Comparison of ENCODE assay signal across 17 cellular contexts in genomic region chr12:6527711-6528110, GRCh38. TPM values are rescaled to one million over a fixed set of nuclear protein-coding genes. Genes with fewer than 3 reads are reported as not detected.
DNase-seq lines count a peak whose midpoint lies in the region; ATAC-seq, FAIRE-seq and TF ChIP-seq lines count a peak whose summit lies in the region.
"Had no signal": no experiment of that assay in that cellular context is flagged by ENCODE, and none has a peak within 500 bp of the region (broad histone marks: within the 10 kb centered on the region; RNA-seq: fewer than 3 reads in every experiment).

No MANE protein-coding gene starts in this region.

- TF ChIP-seq EP300 in HepG2 (IDR thresholded peaks at IDR 0.05; ENCODE audit: low read depth in 2 of 2, low read length in 2 of 2) (no peak), HepG2 (CRISPR knock-in tag; IDR thresholded peaks at IDR 0.05; ENCODE audit: borderline replicate concordance) (no peak)

- H3K27me3 ChIP-seq in HepG2 (ENCODE audit: control insufficient read depth in 1 of 2, insufficient read depth in 2 of 2, low read length in 2 of 2) (no peaks in the 10 kb centered on the region), right lobe of liver (no peaks in the 10 kb centered on the region), RWPE2 (ENCODE audit: insufficient read depth, poor library complexity, severe bottlenecking) (no peaks in the 10 kb centered on the region), HAP-1 (ENCODE audit: low read depth) (no peaks in the 10 kb centered on the region)
- H3K27me3 ChIP-seq: BE2C had no signal

- H3K36me3 Mint-ChIP-seq in stimulated activated effector memory CD8-positive, alpha-beta T cell treated with anti-CD3 and anti-CD28 coated beads, Interleukin-12 subunit alpha, Interleukin-12 subunit beta, amount 100 ng/mL, for 72 hours = peaks cover 100% of the 10 kb centered on the region

- CTCF ChIA-PET in HepG2 (lab: Yijun Ruan, JAX; ENCODE audit: low intra/inter-chr PET ratio, low total read pairs) = no interaction called here

- H3K9me3 ChIP-seq in HepG2 (ENCODE audit: low read length) (no peaks in the 10 kb centered on the region), right lobe of liver (no peaks in the 10 kb centered on the region), RWPE2 (ENCODE audit: severe bottlenecking) (no peaks in the 10 kb centered on the region), HAP-1 (no peaks in the 10 kb centered on the region)
- H3K9me3 ChIP-seq: BE2C had no signal

- H3K4me3 ChIP-seq in HepG2 (replicated peaks in 1 of 3; ENCODE audit: insufficient read depth in 1 of 3, low read depth in 2 of 3, low read length in 3 of 3) (no peak overlapping the region), right lobe of liver (no peak overlapping the region), RWPE2 (ENCODE audit: severe bottlenecking) (no peak overlapping the region), HAP-1 (no peak overlapping the region)

- H3K4me3 Mint-ChIP-seq in stimulated activated effector memory CD8-positive, alpha-beta T cell treated with anti-CD3 and anti-CD28 coated beads, Interleukin-12 subunit alpha, Interleukin-12 subunit beta, amount 100 ng/mL, for 72 hours = no peak overlapping the region
- H3K4me3 Mint-ChIP-seq: CD4-positive, alpha-beta memory T cell; IgD-negative memory B cell had no signal

- H3K4me2 ChIP-seq in HepG2 (ENCODE audit: low read depth, low read length) = no peak overlapping the region

- intact Hi-C loops in HepG2 (cut with micrococcal nuclease; ENCODE audit: unreplicated experiment) (no loop called here), right lobe of liver (cut with DNase I) (no loop called here)

- H3K36me3 ChIP-seq in HepG2 (replicated peaks in 1 of 2; ENCODE audit: control insufficient read depth in 1 of 2, insufficient read depth in 2 of 2, low read length in 2 of 2) (peaks cover 48 to 83% of the 10 kb centered on the region in 2 experiments), right lobe of liver (peaks cover 0 to 76% (median 18%) of the 10 kb centered on the region in 4 donors), RWPE2 (ENCODE audit: low read depth) (peaks cover 91% of the 10 kb centered on the region), HAP-1 (replicated peaks) (peaks cover 98% of the 10 kb centered on the region)

- TF ChIP-seq POLR2A in HepG2 (IDR thresholded peaks at IDR 0.05; ENCODE audit: insufficient read depth in 1 of 2, low read depth in 2 of 2, low read length in 2 of 2) (no peak), right lobe of liver (IDR thresholded peaks at IDR 0.05) (no peak)

- H3K9me3 Mint-ChIP-seq in stimulated activated effector memory CD8-positive, alpha-beta T cell treated with anti-CD3 and anti-CD28 coated beads, Interleukin-12 subunit alpha, Interleukin-12 subunit beta, amount 100 ng/mL, for 72 hours = no peaks in the 10 kb centered on the region
- H3K9me3 Mint-ChIP-seq: IgD-negative memory B cell had no signal

- TF ChIP-seq CTCF in HepG2 (CRISPR knock-in tag; IDR thresholded peaks at IDR 0.05) (no peak), right lobe of liver (IDR thresholded peaks at IDR 0.05) (no peak), RWPE2 (IDR thresholded peaks at IDR 0.05; ENCODE audit: poor library complexity, severe bottlenecking) (no peak)

- WGBS in HepG2 (ENCODE audit: low lambda C conversion rate) = 99% methylated on average over 4 of the region's 4 CpGs
- 100% methylated on average over 4 of the region's 4 CpGs for WGBS in right lobe of liver (ENCODE audit: insufficient coverage, low coverage, low lambda C conversion rate, missing lambda C conversion rate)

- DNase-seq in HepG2 (ENCODE audit: low spot score) = no peak
- DNase-seq in right lobe of liver = no peak
- DNase-seq in RWPE2 (ENCODE audit: low spot score) = no peak
- DNase-seq in stimulated activated effector memory CD8-positive, alpha-beta T cell treated with anti-CD3 and anti-CD28 coated beads, Interleukin-12 subunit alpha, Interleukin-12 subunit beta, amount 100 ng/mL, for 72 hours (ENCODE audit: low spot score in 2 of 2) = no peak
- DNase-seq in stimulated activated CD8-positive, alpha-beta memory T cell treated with anti-CD3 and anti-CD28 coated beads, Interleukin-4, amount 100 ng/mL, for 48 hours = no peak
- no peak for DNase-seq in HAP-1 (ENCODE audit: low spot score in 2 of 2)
- DNase-seq: BE2C; CD4-positive, alpha-beta memory T cell; COR-L47; DMS53; GF-D8 had no signal

- H3K27ac ChIP-seq in HepG2 (ENCODE audit: extremely low read length, insufficient read depth, low read length) = no peak overlapping the region
- H3K27ac ChIP-seq in right lobe of liver = no peak overlapping the region
- peak overlapping the region; percentile 98 for H3K27ac ChIP-seq in RWPE2 (ENCODE audit: poor library complexity, severe bottlenecking)
- H3K27ac ChIP-seq: C4-2B had no signal

- no peak for TF ChIP-seq RAD21 in HepG2 (CRISPR knock-in tag; IDR thresholded peaks at IDR 0.05)

- H4K20me1 ChIP-seq in HepG2 (ENCODE audit: insufficient read depth, low read length) = no peaks in the 10 kb centered on the region

- no peak for FAIRE-seq in HepG2 (lab: Jason Lieb, UNC)
- FAIRE-seq: A204.1, GM19239 had no signal

- H3K4me1 ChIP-seq in HepG2 (ENCODE audit: insufficient read depth, low read length) (peaks cover 26% of the 10 kb centered on the region), right lobe of liver (peaks cover 0 to 15% (median 8%) of the 10 kb centered on the region in 4 donors), RWPE2 (ENCODE audit: insufficient read depth, poor library complexity, severe bottlenecking) (peaks cover 11% of the 10 kb centered on the region), HAP-1 (peaks cover 12% of the 10 kb centered on the region)
- H3K4me1 ChIP-seq: BE2C had no signal

- no peak overlapping the region for H2AFZ ChIP-seq in HepG2 (ENCODE audit: low read length)

- H3K9ac ChIP-seq in HepG2 (ENCODE audit: insufficient read depth, low read depth, low read length) = no peak overlapping the region

- no TSS peak for BruUV-seq in HepG2 (replicated peaks; lab: Mats Ljungman, UMichigan)

- in situ Hi-C loops in HepG2 (cut with HindIII; ENCODE audit: extremely low pct_ligation_motif_present, low pct_unique_long_range_greater_than_20kb) = no loop called here
- in situ Hi-C loops in HAP-1 (cut with MboI; ENCODE audit: low sequenced_read_pairs) = no loop called here

- ATAC-seq in HepG2 (no peak), right lobe of liver (no peak), RWPE2 (ENCODE audit: low read depth) (no peak), HG03378 (IDR thresholded peaks at IDR 0.05; ENCODE audit: unreplicated experiment) (no peak)
- no peak for ATAC-seq in stimulated activated effector memory CD8-positive, alpha-beta T cell treated with anti-CD3 and anti-CD28 coated beads, Interleukin-12 subunit alpha, Interleukin-12 subunit beta, amount 100 ng/mL, for 72 hours
- ATAC-seq: HCT116 had no signal

- H3K27ac Mint-ChIP-seq in stimulated activated effector memory CD8-positive, alpha-beta T cell treated with anti-CD3 and anti-CD28 coated beads, Interleukin-12 subunit alpha, Interleukin-12 subunit beta, amount 100 ng/mL, for 72 hours = peak overlapping the region; percentile 27
- H3K27ac Mint-ChIP-seq: IgD-negative memory B cell had no signal

- POLR2A ChIA-PET in HepG2 (lab: Yijun Ruan, JAX) = no interaction called here

- peaks cover 20% of the 10 kb centered on the region for H3K4me1 Mint-ChIP-seq in stimulated activated effector memory CD8-positive, alpha-beta T cell treated with anti-CD3 and anti-CD28 coated beads, Interleukin-12 subunit alpha, Interleukin-12 subunit beta, amount 100 ng/mL, for 72 hours

- peaks cover 3% of the 10 kb centered on the region for H3K79me2 ChIP-seq in HepG2 (ENCODE audit: insufficient read depth, low read length)

RNA-seq across cellular contexts. Expression of gene GAPDH, which starts 6.6 kb away (rescaled TPM):
- total RNA-seq in HepG2 (2016; rRNA removed; fragmentation: Illumina TruSeq; extraction: Trizol) = 3,038 and 4,052 TPM in 2 replicates
- 4,250 and 4,349 TPM in 2 replicates for total RNA-seq in HepG2 (2016; cell fraction: cytosol; rRNA removed; fragmentation: Illumina TruSeq; extraction: Trizol; ENCODE audit: low read depth)
- total RNA-seq in HepG2 (2016; cell fraction: insoluble cytoplasmic fraction; rRNA removed; fragmentation: Illumina TruSeq; extraction: Trizol) = 3,016 and 4,088 TPM in 2 replicates
- 3,384 and 3,615 TPM in 2 replicates for total RNA-seq in HepG2 (2016; cell fraction: membrane; rRNA removed; fragmentation: Illumina TruSeq; extraction: Trizol)
- total RNA-seq in HepG2 (2016; cell fraction: nucleus; rRNA removed; fragmentation: Illumina TruSeq; extraction: Trizol) = 1,080 and 1,144 TPM in 2 replicates
- polyA plus RNA-seq in HepG2 (2011; rRNA removed) = 12,395 and 12,722 TPM in 2 replicates
- 13,143 and 20,886 TPM in 2 replicates for polyA plus RNA-seq in HepG2 (2011; cell fraction: cytosol; rRNA removed)
- polyA plus RNA-seq in HepG2 (2011; cell fraction: nucleus; rRNA removed) = 4,563 and 5,385 TPM in 2 replicates
- polyA plus RNA-seq in HepG2 (2012) = 4,491 and 5,608 TPM in 2 replicates
- 5,853 and 5,973 TPM in 2 replicates for polyA plus RNA-seq in HepG2 (2016; cell fraction: cytosol; fragmentation: Illumina TruSeq; extraction: Trizol; ENCODE audit: low read depth)
- 5,263 and 5,331 TPM in 2 replicates for polyA plus RNA-seq in HepG2 (2016; cell fraction: insoluble cytoplasmic fraction; fragmentation: Illumina TruSeq; extraction: Trizol; ENCODE audit: low read depth)
- 4,187 and 4,205 TPM in 2 replicates for polyA plus RNA-seq in HepG2 (2016; cell fraction: membrane; fragmentation: Illumina TruSeq; extraction: Trizol; ENCODE audit: low read depth)
- 2,003 and 2,068 TPM in 2 replicates for polyA plus RNA-seq in HepG2 (2016; cell fraction: nucleus; fragmentation: Illumina TruSeq; extraction: Trizol; ENCODE audit: insufficient read depth, low read depth)
- polyA minus RNA-seq in HepG2 (2011; rRNA and poly(A)+ RNA removed; ENCODE audit: low replicate concordance) = 14,131 and 14,841 TPM in 2 replicates
- polyA minus RNA-seq in HepG2 (2011; cell fraction: cytosol; rRNA and poly(A)+ RNA removed) = 5,645 and 5,680 TPM in 2 replicates
- 1,044 and 1,523 TPM in 2 replicates for polyA minus RNA-seq in HepG2 (2011; cell fraction: nucleus; rRNA and poly(A)+ RNA removed)
- 1,000 to 10,000 TPM in 4 of 6 experiments, 100 to 1,000 TPM in 2; 788 to 3,247 (median 1,580) TPM for total RNA-seq in right lobe of liver

RNA-seq across cellular contexts. Expression of gene IFFO1, which starts 28.1 kb away (rescaled TPM):
- total RNA-seq in HepG2 (2016; rRNA removed; fragmentation: Illumina TruSeq; extraction: Trizol) (7.0 and 12.8 TPM in 2 replicates), right lobe of liver (1 to 10 TPM; 5.5 to 9.3 (median 7.4) TPM)
- total RNA-seq in HepG2 (2016; cell fraction: cytosol; rRNA removed; fragmentation: Illumina TruSeq; extraction: Trizol; ENCODE audit: low read depth) = 2.3 and 2.6 TPM in 2 replicates
- 6.1 and 12.5 TPM in 2 replicates for total RNA-seq in HepG2 (2016; cell fraction: insoluble cytoplasmic fraction; rRNA removed; fragmentation: Illumina TruSeq; extraction: Trizol)
- 4.1 and 5.9 TPM in 2 replicates for total RNA-seq in HepG2 (2016; cell fraction: membrane; rRNA removed; fragmentation: Illumina TruSeq; extraction: Trizol)
- 13.7 and 16.1 TPM in 2 replicates for total RNA-seq in HepG2 (2016; cell fraction: nucleus; rRNA removed; fragmentation: Illumina TruSeq; extraction: Trizol)
- 14.6 and 18.3 TPM in 2 replicates for polyA plus RNA-seq in HepG2 (2011; rRNA removed)
- 7.8 and 9.6 TPM in 2 replicates for polyA plus RNA-seq in HepG2 (2011; cell fraction: cytosol; rRNA removed)
- 132 TPM in 2 replicates for polyA plus RNA-seq in HepG2 (2011; cell fraction: nucleus; rRNA removed)
- polyA plus RNA-seq in HepG2 (2012) = 8.0 and 11.7 TPM in 2 replicates
- polyA plus RNA-seq in HepG2 (2016; cell fraction: cytosol; fragmentation: Illumina TruSeq; extraction: Trizol; ENCODE audit: low read depth) = 1.9 TPM in 2 replicates
- 6.6 and 8.2 TPM in 2 replicates for polyA plus RNA-seq in HepG2 (2016; cell fraction: insoluble cytoplasmic fraction; fragmentation: Illumina TruSeq; extraction: Trizol; ENCODE audit: low read depth)
- polyA plus RNA-seq in HepG2 (2016; cell fraction: membrane; fragmentation: Illumina TruSeq; extraction: Trizol; ENCODE audit: low read depth) = 3.2 and 3.5 TPM in 2 replicates
- 54.2 and 55.8 TPM in 2 replicates for polyA plus RNA-seq in HepG2 (2016; cell fraction: nucleus; fragmentation: Illumina TruSeq; extraction: Trizol; ENCODE audit: insufficient read depth, low read depth)
- 0.61 and 11.8 TPM in 2 replicates for polyA minus RNA-seq in HepG2 (2011; rRNA and poly(A)+ RNA removed; ENCODE audit: low replicate concordance)
- polyA minus RNA-seq in HepG2 (2011; cell fraction: cytosol; rRNA and poly(A)+ RNA removed) = 2.9 and 3.4 TPM in 2 replicates
- polyA minus RNA-seq in HepG2 (2011; cell fraction: nucleus; rRNA and poly(A)+ RNA removed) = 12.5 and 14.4 TPM in 2 replicates

RNA-seq across cellular contexts. Expression of gene NCAPD2, which starts 33.8 kb away (rescaled TPM):
- total RNA-seq in HepG2 (2016; rRNA removed; fragmentation: Illumina TruSeq; extraction: Trizol) (65.6 and 100 TPM in 2 replicates), right lobe of liver (10 to 100 TPM in 2 of 6 experiments, 1 to 10 TPM in 4; 6.2 to 40.9 (median 8.4) TPM)
- 7.2 and 7.6 TPM in 2 replicates for total RNA-seq in HepG2 (2016; cell fraction: cytosol; rRNA removed; fragmentation: Illumina TruSeq; extraction: Trizol; ENCODE audit: low read depth)
- 68.5 and 86.5 TPM in 2 replicates for total RNA-seq in HepG2 (2016; cell fraction: insoluble cytoplasmic fraction; rRNA removed; fragmentation: Illumina TruSeq; extraction: Trizol)
- total RNA-seq in HepG2 (2016; cell fraction: membrane; rRNA removed; fragmentation: Illumina TruSeq; extraction: Trizol) = 25.1 and 25.2 TPM in 2 replicates
- total RNA-seq in HepG2 (2016; cell fraction: nucleus; rRNA removed; fragmentation: Illumina TruSeq; extraction: Trizol) = 57.8 and 60.8 TPM in 2 replicates
- polyA plus RNA-seq in HepG2 (2011; rRNA removed) = 42.8 and 51.1 TPM in 2 replicates
- polyA plus RNA-seq in HepG2 (2011; cell fraction: cytosol; rRNA removed) = 32.2 and 41.0 TPM in 2 replicates
- polyA plus RNA-seq in HepG2 (2011; cell fraction: nucleus; rRNA removed) = 46.7 and 50.4 TPM in 2 replicates
- 31.0 and 53.6 TPM in 2 replicates for polyA plus RNA-seq in HepG2 (2012)
- polyA plus RNA-seq in HepG2 (2016; cell fraction: cytosol; fragmentation: Illumina TruSeq; extraction: Trizol; ENCODE audit: low read depth) = 3.4 and 4.5 TPM in 2 replicates
- polyA plus RNA-seq in HepG2 (2016; cell fraction: insoluble cytoplasmic fraction; fragmentation: Illumina TruSeq; extraction: Trizol; ENCODE audit: low read depth) = 56.7 and 71.7 TPM in 2 replicates
- polyA plus RNA-seq in HepG2 (2016; cell fraction: membrane; fragmentation: Illumina TruSeq; extraction: Trizol; ENCODE audit: low read depth) = 12.3 and 13.7 TPM in 2 replicates
- 73.7 and 78.3 TPM in 2 replicates for polyA plus RNA-seq in HepG2 (2016; cell fraction: nucleus; fragmentation: Illumina TruSeq; extraction: Trizol; ENCODE audit: insufficient read depth, low read depth)
- polyA minus RNA-seq in HepG2 (2011; rRNA and poly(A)+ RNA removed; ENCODE audit: low replicate concordance) = 92.8 and 252 TPM in 2 replicates
- 51.6 and 71.6 TPM in 2 replicates for polyA minus RNA-seq in HepG2 (2011; cell fraction: cytosol; rRNA and poly(A)+ RNA removed)
- polyA minus RNA-seq in HepG2 (2011; cell fraction: nucleus; rRNA and poly(A)+ RNA removed) = 62.8 and 68.9 TPM in 2 replicates

RNA-seq across cellular contexts. Expression of gene MRPL51, which starts 34.6 kb away (rescaled TPM):
- total RNA-seq in HepG2 (2016; rRNA removed; fragmentation: Illumina TruSeq; extraction: Trizol) (278 and 343 TPM in 2 replicates), right lobe of liver (100 to 1,000 TPM in 1 of 6 experiments, 10 to 100 TPM in 5; 38.2 to 104 (median 80.2) TPM)
- 189 and 218 TPM in 2 replicates for total RNA-seq in HepG2 (2016; cell fraction: cytosol; rRNA removed; fragmentation: Illumina TruSeq; extraction: Trizol; ENCODE audit: low read depth)
- 286 and 361 TPM in 2 replicates for total RNA-seq in HepG2 (2016; cell fraction: insoluble cytoplasmic fraction; rRNA removed; fragmentation: Illumina TruSeq; extraction: Trizol)
- 199 and 207 TPM in 2 replicates for total RNA-seq in HepG2 (2016; cell fraction: membrane; rRNA removed; fragmentation: Illumina TruSeq; extraction: Trizol)
- total RNA-seq in HepG2 (2016; cell fraction: nucleus; rRNA removed; fragmentation: Illumina TruSeq; extraction: Trizol) = 80.6 and 104 TPM in 2 replicates
- 52.5 and 64.8 TPM in 2 replicates for polyA plus RNA-seq in HepG2 (2011; rRNA removed)
- polyA plus RNA-seq in HepG2 (2011; cell fraction: cytosol; rRNA removed) = 82.5 and 89.0 TPM in 2 replicates
- polyA plus RNA-seq in HepG2 (2011; cell fraction: nucleus; rRNA removed) = 20.2 and 20.8 TPM in 2 replicates
- polyA plus RNA-seq in HepG2 (2012) = 128 and 181 TPM in 2 replicates
- polyA plus RNA-seq in HepG2 (2016; cell fraction: cytosol; fragmentation: Illumina TruSeq; extraction: Trizol; ENCODE audit: low read depth) = 188 and 220 TPM in 2 replicates
- polyA plus RNA-seq in HepG2 (2016; cell fraction: insoluble cytoplasmic fraction; fragmentation: Illumina TruSeq; extraction: Trizol; ENCODE audit: low read depth) = 342 and 349 TPM in 2 replicates
- polyA plus RNA-seq in HepG2 (2016; cell fraction: membrane; fragmentation: Illumina TruSeq; extraction: Trizol; ENCODE audit: low read depth) = 177 and 178 TPM in 2 replicates
- 114 and 136 TPM in 2 replicates for polyA plus RNA-seq in HepG2 (2016; cell fraction: nucleus; fragmentation: Illumina TruSeq; extraction: Trizol; ENCODE audit: insufficient read depth, low read depth)
- polyA minus RNA-seq in HepG2 (2011; rRNA and poly(A)+ RNA removed; ENCODE audit: low replicate concordance) = 25.3 and 67.0 TPM in 2 replicates
- polyA minus RNA-seq in HepG2 (2011; cell fraction: cytosol; rRNA and poly(A)+ RNA removed) = 12.4 and 18.6 TPM in 2 replicates
- 10.1 and 13.3 TPM in 2 replicates for polyA minus RNA-seq in HepG2 (2011; cell fraction: nucleus; rRNA and poly(A)+ RNA removed)

RNA-seq across cellular contexts. Expression of gene NOP2, which starts 40.4 kb away (rescaled TPM):
- total RNA-seq in HepG2 (2016; rRNA removed; fragmentation: Illumina TruSeq; extraction: Trizol) (50.0 and 56.7 TPM in 2 replicates), right lobe of liver (10 to 100 TPM; 12.6 to 20.1 (median 18.5) TPM)
- 12.9 and 15.9 TPM in 2 replicates for total RNA-seq in HepG2 (2016; cell fraction: cytosol; rRNA removed; fragmentation: Illumina TruSeq; extraction: Trizol; ENCODE audit: low read depth)
- total RNA-seq in HepG2 (2016; cell fraction: insoluble cytoplasmic fraction; rRNA removed; fragmentation: Illumina TruSeq; extraction: Trizol) = 47.8 and 60.1 TPM in 2 replicates
- total RNA-seq in HepG2 (2016; cell fraction: membrane; rRNA removed; fragmentation: Illumina TruSeq; extraction: Trizol) = 14.5 and 16.3 TPM in 2 replicates
- total RNA-seq in HepG2 (2016; cell fraction: nucleus; rRNA removed; fragmentation: Illumina TruSeq; extraction: Trizol) = 58.7 and 75.9 TPM in 2 replicates
- polyA plus RNA-seq in HepG2 (2011; rRNA removed) = 47.3 and 52.9 TPM in 2 replicates
- 23.1 and 25.0 TPM in 2 replicates for polyA plus RNA-seq in HepG2 (2011; cell fraction: cytosol; rRNA removed)
- 189 and 191 TPM in 2 replicates for polyA plus RNA-seq in HepG2 (2011; cell fraction: nucleus; rRNA removed)
- 39.3 and 51.1 TPM in 2 replicates for polyA plus RNA-seq in HepG2 (2012)
- 5.0 and 5.2 TPM in 2 replicates for polyA plus RNA-seq in HepG2 (2016; cell fraction: cytosol; fragmentation: Illumina TruSeq; extraction: Trizol; ENCODE audit: low read depth)
- 58.8 and 61.3 TPM in 2 replicates for polyA plus RNA-seq in HepG2 (2016; cell fraction: insoluble cytoplasmic fraction; fragmentation: Illumina TruSeq; extraction: Trizol; ENCODE audit: low read depth)
- 8.6 and 9.0 TPM in 2 replicates for polyA plus RNA-seq in HepG2 (2016; cell fraction: membrane; fragmentation: Illumina TruSeq; extraction: Trizol; ENCODE audit: low read depth)
- 230 and 250 TPM in 2 replicates for polyA plus RNA-seq in HepG2 (2016; cell fraction: nucleus; fragmentation: Illumina TruSeq; extraction: Trizol; ENCODE audit: insufficient read depth, low read depth)
- 70.3 and 126 TPM in 2 replicates for polyA minus RNA-seq in HepG2 (2011; rRNA and poly(A)+ RNA removed; ENCODE audit: low replicate concordance)
- polyA minus RNA-seq in HepG2 (2011; cell fraction: cytosol; rRNA and poly(A)+ RNA removed) = 17.4 and 20.0 TPM in 2 replicates
- 63.5 and 67.9 TPM in 2 replicates for polyA minus RNA-seq in HepG2 (2011; cell fraction: nucleus; rRNA and poly(A)+ RNA removed)
